ENCODE assay signal across 31 cellular contexts in the genomic region with DNA sequence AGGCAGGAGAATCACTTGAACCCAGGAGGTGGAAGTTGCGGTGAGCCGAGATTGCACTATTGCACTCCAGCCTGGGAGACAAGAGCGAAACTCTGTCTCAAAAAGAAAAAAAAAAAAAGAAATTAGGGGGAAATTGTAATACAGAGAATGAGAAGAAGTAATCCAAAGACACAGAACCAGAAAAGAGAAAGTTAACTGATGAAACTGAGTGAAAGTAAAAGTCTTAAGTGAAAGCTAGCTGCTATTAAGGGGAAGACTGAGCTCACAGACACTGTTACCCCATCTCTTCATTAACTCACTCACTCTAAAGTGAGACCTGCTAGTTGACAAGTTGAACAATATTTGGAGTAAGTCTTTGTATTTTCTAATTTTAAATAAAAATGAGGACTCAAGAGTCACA.
"Had no signal": no experiment of that assay in that cellular context is flagged by ENCODE, and none has a peak within 500 bp of the region (broad histone marks: within the 10 kb centered on the region; RNA-seq: fewer than 3 reads in every experiment).

No MANE protein-coding gene starts in this region.

- H3K36me3 ChIP-seq: ascending aorta, cardiac muscle cell had no signal

- H3K9me3 ChIP-seq: ascending aorta had no signal

- DNase-seq: activated B cell treated with CpG ODN at 0.5 μM for 24 hours; activated CD4-positive, alpha-beta memory T cell treated with anti-CD3 and anti-CD28 coated beads for 36 hours; activated CD4-positive, alpha-beta T cell treated with anti-CD3 and anti-CD28 coated beads for 4 hours; activated CD4-positive, alpha-beta T cell treated with anti-CD3 and anti-CD28 coated beads, Interleukin-2, amount 10 ng/mL, durations not matched to agents 24 days and 14 days; activated CD4-positive, alpha-beta T cell treated with anti-CD3 and anti-CD28 coated beads, Interleukin-2, amount 50 U/mL, for 1 hour; activated CD4-positive, alpha-beta T cell treated with anti-CD3 and anti-CD28 coated beads, Interleukin-2, amount 50 U/mL, for 4 hours; activated CD4-positive, CD25-positive, alpha-beta regulatory T cell treated with anti-CD3 and anti-CD28 coated beads, Interleukin-2, amount 50 U/mL, for 72 hours; activated CD8-positive, alpha-beta memory T cell treated with anti-CD3 and anti-CD28 coated beads, Interleukin-2, amount 50 U/mL, for 4 hours; activated CD8-positive, alpha-beta T cell treated with anti-CD3 and anti-CD28 coated beads for 36 hours; activated effector memory CD4-positive, alpha-beta T cell treated with anti-CD3 and anti-CD28 coated beads, Interleukin-2, amount 50 U/mL, for 16 hours; activated naive CD4-positive, alpha-beta T cell treated with anti-CD3 and anti-CD28 coated beads, Interleukin-2, amount 10 ng/mL, durations not matched to agents 7 days and 5 days; activated naive CD4-positive, alpha-beta T cell treated with Interleukin-2 at 50 U/mL for 16 hours; activated naive CD8-positive, alpha-beta T cell treated with anti-CD3 and anti-CD28 coated beads, Interleukin-2, amount 10 ng/mL, durations not matched to agents 7 days and 5 days; activated naive CD8-positive, alpha-beta T cell treated with anti-CD3 and anti-CD28 coated beads, Interleukin-2, amount 50 U/mL, for 24 hours; activated T-cell treated with anti-CD3 and anti-CD28 coated beads for 4 hours; activated T-cell treated with anti-CD3 and anti-CD28 coated beads, Interleukin-2, amount 50 U/mL, for 1 hour; activated T-cell treated with anti-CD3 and anti-CD28 coated beads, Interleukin-2, amount 50 U/mL, for 4 hours; activated T-cell treated with anti-CD3 and anti-CD28 coated beads, Interleukin-2, amount 50 U/mL, for 72 hours; amygdala; anterior cingulate cortex; caudate nucleus; cerebellar nuclear complex; T-helper 2 cell; T-helper 9 cell had no signal

- H3K27me3 ChIP-seq: ascending aorta, cardiac muscle cell had no signal

- FAIRE-seq: bronchial epithelial cell, colon, TTC549 had no signal

- H3K27ac ChIP-seq: ascending aorta, cardiac muscle cell, VCaP had no signal

- H3K4me3 ChIP-seq: ascending aorta, cardiac muscle cell had no signal

- ATAC-seq: activated CD8-positive, alpha-beta T cell treated with anti-CD3 and anti-CD28 coated beads for 36 hours; activated naive CD8-positive, alpha-beta T cell treated with anti-CD3 and anti-CD28 coated beads, Interleukin-2, amount 50 U/mL, for 24 hours; activated T-cell treated with anti-CD3 and anti-CD28 coated beads, Interleukin-2, amount 50 U/mL, for 4 hours; activated T-cell treated with anti-CD3 and anti-CD28 coated beads, Interleukin-2, amount 50 U/mL, for 72 hours; activated T-helper 17 cell treated with anti-CD3 and anti-CD28 coated beads, Interleukin-2, amount 50 U/mL, for 72 hours had no signal

- H3K4me1 ChIP-seq: ascending aorta had no signal
